In genomic region chr11:3454844-3455243, GRCh38 we compare ENCODE assay signal across 8 cellular contexts.
DNase-seq lines count a peak whose midpoint lies in the region; FAIRE-seq and TF ChIP-seq lines count a peak whose summit lies in the region.
"Not testable (repeated sequence)": the region's sequence is repeated elsewhere in the genome, so short reads cannot be mapped to it uniquely, and the experiment has no call there.

No MANE protein-coding gene starts in this region.

- TF ChIP-seq CTCF in GM13976 (IDR thresholded peaks at IDR 0.05; ENCODE audit: borderline replicate concordance, control extremely low read depth, extremely low read depth, insufficient read depth, missing control alignments) (peak; percentile 42), VCaP (conservative IDR thresholded peaks at IDR 0.05) (peak; percentile 90)

- not testable (repeated sequence) for DNase-seq in GM13976 (ENCODE audit: low spot score)
- DNase-seq in NCI-H2227 (lab: John Stamatoyannopoulos, UW; ENCODE audit: unreplicated experiment) = peak; percentile 65
- peak; percentile 44 for DNase-seq in activated naive CD8-positive, alpha-beta T cell treated with anti-CD3 and anti-CD28 coated beads for 36 hours
- peak; percentile 56 for DNase-seq in fibroblast of the conjunctiva (ENCODE audit: low read depth)
- DNase-seq in myocyte (ENCODE audit: low read depth) = peak; percentile 24
- peak; percentile 37 to 53 for DNase-seq in stimulated activated CD4-positive, alpha-beta T cell treated with anti-CD3 and anti-CD28 coated beads, Interleukin-2, amount 100 ng/mL, for 24 hours

- H3K27ac Mint-ChIP-seq in activated naive CD8-positive, alpha-beta T cell treated with anti-CD3 and anti-CD28 coated beads for 36 hours = not testable (repeated sequence)

- peak; percentile 60 for FAIRE-seq in A204.1 (lab: Jason Lieb, UNC)

- H3K27me3 Mint-ChIP-seq in activated naive CD8-positive, alpha-beta T cell treated with anti-CD3 and anti-CD28 coated beads for 36 hours = peaks cover 24% of the 10 kb centered on the region

- H3K4me1 Mint-ChIP-seq in activated naive CD8-positive, alpha-beta T cell treated with anti-CD3 and anti-CD28 coated beads for 36 hours = not testable (repeated sequence)

- in situ Hi-C loops in GM13976 (cut with MboI; ENCODE audit: low sequenced_read_pairs, unreplicated experiment) = not testable (repeated sequence)

- H3K4me3 Mint-ChIP-seq in activated naive CD8-positive, alpha-beta T cell treated with anti-CD3 and anti-CD28 coated beads for 36 hours = peak overlapping the region; percentile 18

- H3K36me3 Mint-ChIP-seq in activated naive CD8-positive, alpha-beta T cell treated with anti-CD3 and anti-CD28 coated beads for 36 hours = not testable (repeated sequence)

- peak overlapping the region; percentile 16; the same call in 1 of the 2 replicates for H3K27ac ChIP-seq in VCaP

- H3K9me3 Mint-ChIP-seq in activated naive CD8-positive, alpha-beta T cell treated with anti-CD3 and anti-CD28 coated beads for 36 hours = not testable (repeated sequence)
